8 cellular contexts compared by ENCODE assay signal in genomic region chr2:218687400-218688060, GRCh38. TPM values are rescaled to one million over a fixed set of nuclear protein-coding genes. Genes with fewer than 3 reads are reported as not detected.
DNase-seq lines count a peak whose midpoint lies in the region; ATAC-seq, FAIRE-seq and TF ChIP-seq lines count a peak whose summit lies in the region.
"Not testable (repeated sequence)": the region's sequence is repeated elsewhere in the genome, so short reads cannot be mapped to it uniquely, and the experiment has no call there.

No MANE protein-coding gene starts in this region.

- intact Hi-C loops in K562 (cut with micrococcal nuclease), result loop anchor here (1.0 kb wide), 1 partner anchor 29 kb away; no protein-coding TSS in a partner anchor
- intact Hi-C loops in head of caudate nucleus (cut with DNase I); upper lobe of right lung (cut with DNase I): not testable (repeated sequence)

- H3K9me3 Mint-ChIP-seq in nephron, result not testable (repeated sequence)

- CTCF ChIA-PET in K562 (lab: Yijun Ruan, JAX; ENCODE audit: low intra/inter-chr PET ratio), result interaction anchor here (1.2 kb wide), 1 partner anchor 29 kb away, joined by 8 read pairs; the partner anchor contains the start of genes BCS1L and ZNF142

- ATAC-seq in DND-41 (ENCODE audit: insufficient read depth, low read depth) (peak; percentile 100), K562 (peak; percentile 100), upper lobe of right lung (peak; percentile 97)

- POLR2A ChIA-PET in K562 (lab: Yijun Ruan, JAX), result interaction anchor here (0.7 to 0.9 kb wide), 3 partner anchors 10 to 160 kb away, joined by 3 to 4 read pairs (median 3); no protein-coding TSS in a partner anchor

- peak; percentile 62 for DNase-seq in DND-41
- DNase-seq in HT-29 (ENCODE audit: low spot score), result peak; percentile 88
- DNase-seq in NCI-H345 (lab: John Stamatoyannopoulos, UW), result peak; percentile 51
- DNase-seq in SW 1271 (lab: John Stamatoyannopoulos, UW), result peak; percentile 40 to 79
- DNase-seq in K562 (ENCODE audit: extremely low read depth in 1 of 4, low spot score in 3 of 4), result peak; percentile 42 to 76 (median 55)
- DNase-seq in head of caudate nucleus, result peak in 36 of 42 donors; percentile 20 to 89 (median 66)
- DNase-seq in upper lobe of right lung, result not testable (repeated sequence)

- not testable (repeated sequence) for H3K27me3 ChIP-seq in DND-41 (ENCODE audit: insufficient read depth, low read length, poor library complexity); K562 (ENCODE audit: control insufficient read depth in 2 of 2, insufficient read depth in 2 of 2, low read length in 2 of 2); upper lobe of right lung

- peaks cover 55% of the 10 kb centered on the region for H3K36me3 Mint-ChIP-seq in nephron (ENCODE audit: low read depth)

- H3K4me3 Mint-ChIP-seq in nephron, result not testable (repeated sequence)

- not testable (repeated sequence) for H3K9me1 ChIP-seq in K562 (ENCODE audit: control insufficient read depth, insufficient read depth, low read length)

- not testable (repeated sequence) for H3K36me3 ChIP-seq in DND-41 (ENCODE audit: insufficient read depth, low read length); K562 (ENCODE audit: control insufficient read depth, insufficient read depth, low read length)
- peaks cover 24% of the 10 kb centered on the region for H3K36me3 ChIP-seq in upper lobe of right lung

- peak; percentile 66 to 78 for TF ChIP-seq RAD21 in K562 (CRISPR knock-in tag; conservative IDR thresholded peaks at IDR 0.05 in 1 of 2, IDR thresholded peaks at IDR 0.05 in 1 of 2)

- not testable (repeated sequence) for H2AFZ ChIP-seq in DND-41 (ENCODE audit: low read depth, low read length)
- peak overlapping the region; percentile 78; the same call in 1 of the 2 replicates for H2AFZ ChIP-seq in K562 (ENCODE audit: low read depth, low read length)

- not testable (repeated sequence) for H4K20me1 ChIP-seq in DND-41 (ENCODE audit: insufficient read depth, low read length); K562 (replicated peaks; ENCODE audit: control insufficient read depth, insufficient read depth, low read length)

- not testable (repeated sequence) for TF ChIP-seq EP300 in K562 (IDR thresholded peaks at IDR 0.05; ENCODE audit: low read length)

- peak; percentile 80 for TF ChIP-seq CTCF in DND-41 (IDR thresholded peaks at IDR 0.05; ENCODE audit: borderline replicate concordance, extremely low read depth, low read length, poor library complexity, severe bottlenecking)
- TF ChIP-seq CTCF in K562 (IDR thresholded peaks at IDR 0.05 in 2 of 3, conservative IDR thresholded peaks at IDR 0.05 in 1 of 3; ENCODE audit: insufficient read depth in 2 of 3, low read depth in 1 of 3, low read length in 3 of 3), result peak; percentile 78 to 88 (median 86)
- TF ChIP-seq CTCF in nephron (IDR thresholded peaks at IDR 0.05; ENCODE audit: unreplicated experiment in 3 of 3), result peak; percentile 75 to 79 (median 77)
- peak; percentile 85 for TF ChIP-seq CTCF in upper lobe of right lung (IDR thresholded peaks at IDR 0.05)

- not testable (repeated sequence) for BruUV-seq in K562 (replicated peaks; lab: Mats Ljungman, UMichigan)

- not testable (repeated sequence) for H3K79me2 ChIP-seq in DND-41 (ENCODE audit: insufficient read depth, low read length); K562 (ENCODE audit: control insufficient read depth, insufficient read depth, low read length)

- not testable (repeated sequence) for H3K9ac ChIP-seq in DND-41 (ENCODE audit: low read depth, low read length); K562 (ENCODE audit: insufficient read depth in 1 of 2, low read depth in 2 of 2, low read length in 2 of 2)

- H3K27ac Mint-ChIP-seq in nephron, result not testable (repeated sequence)

- not testable (repeated sequence) for H3K27me3 Mint-ChIP-seq in nephron (ENCODE audit: low read depth)

- peak; percentile 93 for FAIRE-seq in K562 (lab: Jason Lieb, UNC)

- not testable (repeated sequence) for H3K4me1 ChIP-seq in DND-41 (ENCODE audit: insufficient read depth, low read length); K562 (replicated peaks in 1 of 2; ENCODE audit: control insufficient read depth in 2 of 2, insufficient read depth in 2 of 2, low read length in 2 of 2); upper lobe of right lung

- in situ Hi-C loops in K562 (cut with MboI), result not testable (repeated sequence)

- not testable (repeated sequence) for TF ChIP-seq POLR2A in K562 (conservative IDR thresholded peaks at IDR 0.05)

- H3K4me2 ChIP-seq in DND-41 (ENCODE audit: insufficient read depth, low read length); K562 (ENCODE audit: insufficient read depth, low read length): not testable (repeated sequence)

- H3K27ac ChIP-seq in DND-41 (ENCODE audit: low read length); K562 (ENCODE audit: extremely low read depth, low read depth, low read length); upper lobe of right lung: not testable (repeated sequence)

- 21% methylated on average over 5 of the region's 5 CpGs for WGBS in K562 (ENCODE audit: insufficient coverage, low coverage, missing lambda C conversion rate)

- not testable (repeated sequence) for H3K4me1 Mint-ChIP-seq in nephron

- H3K4me3 ChIP-seq in DND-41 (ENCODE audit: low read depth in 1 of 2, low read length in 2 of 2); K562; upper lobe of right lung: not testable (repeated sequence)

- not testable (repeated sequence) for H3K9me3 ChIP-seq in DND-41 (ENCODE audit: insufficient read depth, low read length, severe bottlenecking); K562 (replicated peaks; ENCODE audit: control insufficient read depth, insufficient read depth, low read depth, low read length); upper lobe of right lung

RNA-seq across cellular contexts. Expression of gene STK36, which starts 15.6 kb away (rescaled TPM):
- total RNA-seq in HT-29 (2014; rRNA removed; shearing (Covaris generic)), result 17.9 and 22.4 TPM in 2 replicates
- total RNA-seq in K562 (2011; cell fraction: chromatin; rRNA removed; ENCODE audit: low replicate concordance), result 93.3 and 145 TPM in 2 replicates
- total RNA-seq in K562 (2011; cell fraction: nucleolus; rRNA removed), result 40.4 and 45.0 TPM in 2 replicates
- 42.6 and 50.0 TPM in 2 replicates for total RNA-seq in K562 (2011; cell fraction: nucleoplasm; rRNA removed)
- total RNA-seq in K562 (2014; rRNA removed) (3.8 and 5.2 TPM in 2 replicates), K562 (2014; rRNA removed; fragmentation: Illumina TruSeq; extraction: Trizol) (4.1 and 6.3 TPM in 2 replicates), K562 (2015; rRNA removed; fragmentation: Illumina TruSeq; extraction: Trizol) (4.1 and 4.5 TPM in 2 replicates), K562 (2021) (9.3 and 9.6 TPM in 2 replicates), upper lobe of right lung (35.2 TPM)
- polyA plus RNA-seq in K562 (2011; rRNA removed) (12.4 and 22.4 TPM in 2 replicates), K562 (2014; fragmentation: Illumina TruSeq; extraction: Trizol) (6.5 and 9.6 TPM in 2 replicates), K562 (2014; fragmentation: Nextera tagmentation; extraction: Ambion mirVana) (1 to 10 TPM; 3.5 to 6.7 TPM), K562 (2014; rRNA removed) (9.7 and 10.3 TPM in 2 replicates)
- 9.2 and 11.0 TPM in 2 replicates for polyA plus RNA-seq in K562 (2011; cell fraction: cytosol; rRNA removed)
- polyA plus RNA-seq in K562 (2011; cell fraction: nucleus; rRNA removed), result 219 and 220 TPM in 2 replicates
- 5.5 and 8.3 TPM in 2 replicates for polyA plus RNA-seq in K562 (2012)
- polyA minus RNA-seq in K562 (2011; rRNA and poly(A)+ RNA removed), result 10.5 and 11.9 TPM in 2 replicates
- 5.3 and 6.7 TPM in 2 replicates for polyA minus RNA-seq in K562 (2011; cell fraction: cytosol; rRNA and poly(A)+ RNA removed)
- polyA minus RNA-seq in K562 (2011; cell fraction: nucleus; rRNA and poly(A)+ RNA removed), result 19.5 and 29.4 TPM in 2 replicates

RNA-seq across cellular contexts. Expression of gene RNF25, which starts 15.7 kb away (rescaled TPM):
- 44.6 and 55.8 TPM in 2 replicates for total RNA-seq in HT-29 (2014; rRNA removed; shearing (Covaris generic))
- total RNA-seq in K562 (2011; cell fraction: chromatin; rRNA removed; ENCODE audit: low replicate concordance), result 12.4 and 31.3 TPM in 2 replicates
- 21.2 and 25.3 TPM in 2 replicates for total RNA-seq in K562 (2011; cell fraction: nucleolus; rRNA removed)
- total RNA-seq in K562 (2011; cell fraction: nucleoplasm; rRNA removed), result 14.1 and 22.4 TPM in 2 replicates
- total RNA-seq in K562 (2014; rRNA removed), result 17.0 and 30.0 TPM in 2 replicates
- total RNA-seq in K562 (2014; rRNA removed; fragmentation: Illumina TruSeq; extraction: Trizol), result 15.5 and 18.2 TPM in 2 replicates
- 15.3 and 24.6 TPM in 2 replicates for total RNA-seq in K562 (2015; rRNA removed; fragmentation: Illumina TruSeq; extraction: Trizol)
- total RNA-seq in K562 (2021), result 19.0 and 20.5 TPM in 2 replicates
- polyA plus RNA-seq in K562 (2011; rRNA removed), result 45.9 and 49.8 TPM in 2 replicates
- 24.3 and 40.6 TPM in 2 replicates for polyA plus RNA-seq in K562 (2011; cell fraction: cytosol; rRNA removed)
- polyA plus RNA-seq in K562 (2011; cell fraction: nucleus; rRNA removed), result 40.5 and 63.9 TPM in 2 replicates
- polyA plus RNA-seq in K562 (2012), result 16.7 and 22.6 TPM in 2 replicates
- polyA plus RNA-seq in K562 (2014; fragmentation: Illumina TruSeq; extraction: Trizol), result 19.7 and 30.1 TPM in 2 replicates
- 1 to 10 TPM; 2.3 to 10.0 TPM for polyA plus RNA-seq in K562 (2014; fragmentation: Nextera tagmentation; extraction: Ambion mirVana)
- 26.5 and 26.6 TPM in 2 replicates for polyA plus RNA-seq in K562 (2014; rRNA removed)
- 31.3 and 33.2 TPM in 2 replicates for polyA minus RNA-seq in K562 (2011; rRNA and poly(A)+ RNA removed)
- polyA minus RNA-seq in K562 (2011; cell fraction: cytosol; rRNA and poly(A)+ RNA removed), result 6.3 and 21.5 TPM in 2 replicates
- polyA minus RNA-seq in K562 (2011; cell fraction: nucleus; rRNA and poly(A)+ RNA removed), result 5.9 and 9.6 TPM in 2 replicates
- 20.2 TPM for total RNA-seq in upper lobe of right lung

RNA-seq across cellular contexts. Expression of gene TTLL4, which starts 23.1 kb away (rescaled TPM):
- 22.8 and 33.3 TPM in 2 replicates for total RNA-seq in HT-29 (2014; rRNA removed; shearing (Covaris generic))
- total RNA-seq in K562 (2011; cell fraction: chromatin; rRNA removed; ENCODE audit: low replicate concordance), result 112 and 166 TPM in 2 replicates
- total RNA-seq in K562 (2011; cell fraction: nucleolus; rRNA removed), result 66.4 and 72.5 TPM in 2 replicates
- 68.0 and 77.2 TPM in 2 replicates for total RNA-seq in K562 (2011; cell fraction: nucleoplasm; rRNA removed)
- total RNA-seq in K562 (2014; rRNA removed) (12.6 and 26.0 TPM in 2 replicates), K562 (2014; rRNA removed; fragmentation: Illumina TruSeq; extraction: Trizol) (19.6 and 21.5 TPM in 2 replicates), K562 (2015; rRNA removed; fragmentation: Illumina TruSeq; extraction: Trizol) (19.9 and 20.2 TPM in 2 replicates), K562 (2021) (46.3 and 53.2 TPM in 2 replicates), upper lobe of right lung (29.5 TPM)
- polyA plus RNA-seq in K562 (2011; rRNA removed) (41.4 and 49.7 TPM in 2 replicates), K562 (2014; fragmentation: Illumina TruSeq; extraction: Trizol) (56.8 and 67.5 TPM in 2 replicates), K562 (2014; fragmentation: Nextera tagmentation; extraction: Ambion mirVana) (10 to 100 TPM; 20.3 to 30.8 TPM), K562 (2014; rRNA removed) (24.5 and 35.3 TPM in 2 replicates)
- 34.6 and 41.2 TPM in 2 replicates for polyA plus RNA-seq in K562 (2011; cell fraction: cytosol; rRNA removed)
- 145 and 169 TPM in 2 replicates for polyA plus RNA-seq in K562 (2011; cell fraction: nucleus; rRNA removed)
- 26.2 and 40.2 TPM in 2 replicates for polyA plus RNA-seq in K562 (2012)
- polyA minus RNA-seq in K562 (2011; rRNA and poly(A)+ RNA removed), result 42.0 and 59.3 TPM in 2 replicates
- polyA minus RNA-seq in K562 (2011; cell fraction: cytosol; rRNA and poly(A)+ RNA removed), result 21.1 and 24.5 TPM in 2 replicates
- 40.5 and 51.9 TPM in 2 replicates for polyA minus RNA-seq in K562 (2011; cell fraction: nucleus; rRNA and poly(A)+ RNA removed)

RNA-seq across cellular contexts. Expression of gene BCS1L, which starts 28.0 kb away (rescaled TPM):
- 54.2 and 60.4 TPM in 2 replicates for total RNA-seq in HT-29 (2014; rRNA removed; shearing (Covaris generic))
- total RNA-seq in K562 (2011; cell fraction: chromatin; rRNA removed; ENCODE audit: low replicate concordance), result 85.6 and 126 TPM in 2 replicates
- total RNA-seq in K562 (2011; cell fraction: nucleolus; rRNA removed), result 75.8 and 79.0 TPM in 2 replicates
- 81.7 and 82.7 TPM in 2 replicates for total RNA-seq in K562 (2011; cell fraction: nucleoplasm; rRNA removed)
- total RNA-seq in K562 (2014; rRNA removed) (41.1 and 43.6 TPM in 2 replicates), K562 (2014; rRNA removed; fragmentation: Illumina TruSeq; extraction: Trizol) (33.9 and 37.6 TPM in 2 replicates), K562 (2015; rRNA removed; fragmentation: Illumina TruSeq; extraction: Trizol) (43.8 and 46.9 TPM in 2 replicates), K562 (2021) (52.6 and 56.7 TPM in 2 replicates), upper lobe of right lung (38.5 TPM)
- polyA plus RNA-seq in K562 (2011; rRNA removed) (55.1 and 56.7 TPM in 2 replicates), K562 (2014; fragmentation: Illumina TruSeq; extraction: Trizol) (48.0 and 61.3 TPM in 2 replicates), K562 (2014; fragmentation: Nextera tagmentation; extraction: Ambion mirVana) (100 to 1,000 TPM in 1 of 2 experiments, 10 to 100 TPM in 1; 83.2 to 103 TPM), K562 (2014; rRNA removed) (64.8 and 72.7 TPM in 2 replicates)
- 69.3 and 108 TPM in 2 replicates for polyA plus RNA-seq in K562 (2011; cell fraction: cytosol; rRNA removed)
- 162 and 234 TPM in 2 replicates for polyA plus RNA-seq in K562 (2011; cell fraction: nucleus; rRNA removed)
- polyA plus RNA-seq in K562 (2012), result 40.2 and 56.5 TPM in 2 replicates
- polyA minus RNA-seq in K562 (2011; rRNA and poly(A)+ RNA removed), result 31.4 and 41.5 TPM in 2 replicates
- 16.0 and 28.2 TPM in 2 replicates for polyA minus RNA-seq in K562 (2011; cell fraction: cytosol; rRNA and poly(A)+ RNA removed)
- 27.7 and 35.0 TPM in 2 replicates for polyA minus RNA-seq in K562 (2011; cell fraction: nucleus; rRNA and poly(A)+ RNA removed)

RNA-seq across cellular contexts. Expression of gene ZNF142, which starts 28.1 kb away (rescaled TPM):
- total RNA-seq in HT-29 (2014; rRNA removed; shearing (Covaris generic)), result 22.9 and 24.3 TPM in 2 replicates
- total RNA-seq in K562 (2011; cell fraction: chromatin; rRNA removed; ENCODE audit: low replicate concordance), result 24.0 and 65.8 TPM in 2 replicates
- 35.1 and 47.0 TPM in 2 replicates for total RNA-seq in K562 (2011; cell fraction: nucleolus; rRNA removed)
- total RNA-seq in K562 (2011; cell fraction: nucleoplasm; rRNA removed), result 30.9 and 31.5 TPM in 2 replicates
- 8.1 and 13.8 TPM in 2 replicates for total RNA-seq in K562 (2014; rRNA removed)
- total RNA-seq in K562 (2014; rRNA removed; fragmentation: Illumina TruSeq; extraction: Trizol), result 4.0 and 4.1 TPM in 2 replicates
- total RNA-seq in K562 (2015; rRNA removed; fragmentation: Illumina TruSeq; extraction: Trizol), result 4.5 and 5.2 TPM in 2 replicates
- total RNA-seq in K562 (2021), result 25.4 and 26.1 TPM in 2 replicates
- polyA plus RNA-seq in K562 (2011; rRNA removed), result 2.4 and 4.2 TPM in 2 replicates
- 3.5 and 4.3 TPM in 2 replicates for polyA plus RNA-seq in K562 (2011; cell fraction: cytosol; rRNA removed)
- 12.9 and 32.2 TPM in 2 replicates for polyA plus RNA-seq in K562 (2011; cell fraction: nucleus; rRNA removed)
- polyA plus RNA-seq in K562 (2012), result 8.3 and 9.9 TPM in 2 replicates
- polyA plus RNA-seq in K562 (2014; fragmentation: Illumina TruSeq; extraction: Trizol), result 12.2 and 12.9 TPM in 2 replicates
- 1 to 10 TPM in 1 of 2 experiments, under 1 TPM in 1; 0.50 to 1.3 TPM for polyA plus RNA-seq in K562 (2014; fragmentation: Nextera tagmentation; extraction: Ambion mirVana)
- 7.0 and 7.3 TPM in 2 replicates for polyA plus RNA-seq in K562 (2014; rRNA removed)
- polyA minus RNA-seq in K562 (2011; rRNA and poly(A)+ RNA removed), result 6.0 and 6.3 TPM in 2 replicates
- polyA minus RNA-seq in K562 (2011; cell fraction: cytosol; rRNA and poly(A)+ RNA removed), result 9.3 and 9.6 TPM in 2 replicates
- polyA minus RNA-seq in K562 (2011; cell fraction: nucleus; rRNA and poly(A)+ RNA removed), result 20.1 and 24.5 TPM in 2 replicates
- 18.3 TPM for total RNA-seq in upper lobe of right lung
